Comparison of ENCODE assay signal across 1 cellular context in the genomic region with DNA sequence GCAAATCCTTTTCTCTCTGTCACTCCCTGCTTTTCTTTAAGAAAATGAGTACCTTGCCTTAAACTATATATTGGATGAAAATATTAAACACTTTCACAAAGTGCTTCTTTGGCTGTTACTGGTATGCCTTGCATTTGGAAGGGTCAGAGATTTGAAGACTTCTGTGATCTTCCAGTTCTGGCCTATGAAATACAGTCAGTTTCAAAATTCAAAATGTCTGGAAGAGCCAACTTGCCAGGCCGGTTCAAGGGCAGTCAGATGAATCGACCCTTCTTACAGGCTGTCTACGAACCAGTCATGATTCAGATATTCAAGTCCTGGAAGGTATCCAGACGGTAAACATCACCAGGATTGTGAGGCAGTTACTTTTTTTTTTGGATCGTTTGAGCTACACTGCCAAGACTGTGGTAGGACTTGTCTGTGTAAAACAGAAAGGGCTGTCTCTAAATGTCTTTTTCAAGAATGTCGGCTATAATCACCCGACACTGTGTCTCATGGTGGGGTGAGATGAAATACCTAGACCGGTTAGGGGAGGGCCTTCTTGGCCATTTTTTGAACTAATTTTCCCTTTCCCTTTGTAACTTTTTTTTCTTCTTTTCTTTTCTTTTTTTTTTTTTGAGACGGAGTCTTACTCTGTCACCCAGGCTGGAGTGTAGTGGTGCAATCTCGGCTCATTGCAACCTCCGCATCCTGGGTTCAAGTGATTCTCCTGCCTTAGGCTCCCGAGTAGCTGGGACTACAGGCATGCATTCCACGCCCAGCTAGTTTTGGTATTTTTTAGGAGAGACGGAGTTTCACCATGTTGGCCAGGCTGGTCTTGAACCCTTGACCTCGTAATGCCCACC.
A peak's percentile ranks its signal among the peaks of the same experiment; 100 is the strongest.
TF ChIP-seq lines count a peak whose summit lies in the region.

No MANE protein-coding gene starts in this region.

TF ChIP-seq in HepG2, 621 proteins besides CTCF, POLR2A, EP300 and RAD21 (continued from another document and continues in another):
- TF ChIP-seq, protein P1, sequence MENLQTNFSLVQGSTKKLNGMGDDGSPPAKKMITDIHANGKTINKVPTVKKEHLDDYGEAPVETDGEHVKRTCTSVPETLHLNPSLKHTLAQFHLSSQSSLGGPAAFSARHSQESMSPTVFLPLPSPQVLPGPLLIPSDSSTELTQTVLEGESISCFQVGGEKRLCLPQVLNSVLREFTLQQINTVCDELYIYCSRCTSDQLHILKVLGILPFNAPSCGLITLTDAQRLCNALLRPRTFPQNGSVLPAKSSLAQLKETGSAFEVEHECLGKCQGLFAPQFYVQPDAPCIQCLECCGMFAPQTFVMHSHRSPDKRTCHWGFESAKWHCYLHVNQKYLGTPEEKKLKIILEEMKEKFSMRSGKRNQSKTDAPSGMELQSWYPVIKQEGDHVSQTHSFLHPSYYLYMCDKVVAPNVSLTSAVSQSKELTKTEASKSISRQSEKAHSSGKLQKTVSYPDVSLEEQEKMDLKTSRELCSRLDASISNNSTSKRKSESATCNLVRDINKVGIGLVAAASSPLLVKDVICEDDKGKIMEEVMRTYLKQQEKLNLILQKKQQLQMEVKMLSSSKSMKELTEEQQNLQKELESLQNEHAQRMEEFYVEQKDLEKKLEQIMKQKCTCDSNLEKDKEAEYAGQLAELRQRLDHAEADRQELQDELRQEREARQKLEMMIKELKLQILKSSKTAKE (CRISPR knock-in tag; IDR thresholded peaks at IDR 0.05; ENCODE audit: borderline replicate concordance), result peak; percentile 86
- TF ChIP-seq NKX3-1 (CRISPR knock-in tag; IDR thresholded peaks at IDR 0.05) (no peak), ARID2 (CRISPR knock-in tag; IDR thresholded peaks at IDR 0.05; ENCODE audit: borderline replicate concordance) (0 out of 2 replicates have a peak, but pooled peaks have one; percentile 29), THAP11 (CRISPR knock-in tag; IDR thresholded peaks at IDR 0.05) (peak; percentile 27; the same call in 1 of the 2 replicates), ZNF501 (CRISPR knock-in tag; IDR thresholded peaks at IDR 0.05) (no peak), ZKSCAN5 (CRISPR knock-in tag; IDR thresholded peaks at IDR 0.05) (no peak), ZBTB42 (CRISPR knock-in tag; IDR thresholded peaks at IDR 0.05) (no peak), KLF15 (CRISPR knock-in tag; IDR thresholded peaks at IDR 0.05; ENCODE audit: borderline replicate concordance) (no peak), YEATS2 (CRISPR knock-in tag; IDR thresholded peaks at IDR 0.05; ENCODE audit: borderline replicate concordance) (peak; percentile 39; the same call in 1 of the 2 replicates), ZBTB7A (CRISPR knock-in tag; IDR thresholded peaks at IDR 0.05) (no peak), SMAD9 (CRISPR knock-in tag; IDR thresholded peaks at IDR 0.05) (no peak), NFYB (CRISPR knock-in tag; IDR thresholded peaks at IDR 0.05) (peak; percentile 62), MAFK (conservative IDR thresholded peaks at IDR 0.05 in 1 of 2, IDR thresholded peaks at IDR 0.05 in 1 of 2; ENCODE audit: low read length in 2 of 2) (no peak), MED8 (CRISPR knock-in tag; IDR thresholded peaks at IDR 0.05; ENCODE audit: insufficient replicate concordance) (no peak), NFKB2 (CRISPR knock-in tag; IDR thresholded peaks at IDR 0.05; ENCODE audit: borderline replicate concordance) (no peak), KLF16 (CRISPR knock-in tag; IDR thresholded peaks at IDR 0.05) (0 out of 4 replicates have a peak, but pooled peaks of 1 of the 2 experiments have one; percentile 44)
- TF ChIP-seq, protein P2, sequence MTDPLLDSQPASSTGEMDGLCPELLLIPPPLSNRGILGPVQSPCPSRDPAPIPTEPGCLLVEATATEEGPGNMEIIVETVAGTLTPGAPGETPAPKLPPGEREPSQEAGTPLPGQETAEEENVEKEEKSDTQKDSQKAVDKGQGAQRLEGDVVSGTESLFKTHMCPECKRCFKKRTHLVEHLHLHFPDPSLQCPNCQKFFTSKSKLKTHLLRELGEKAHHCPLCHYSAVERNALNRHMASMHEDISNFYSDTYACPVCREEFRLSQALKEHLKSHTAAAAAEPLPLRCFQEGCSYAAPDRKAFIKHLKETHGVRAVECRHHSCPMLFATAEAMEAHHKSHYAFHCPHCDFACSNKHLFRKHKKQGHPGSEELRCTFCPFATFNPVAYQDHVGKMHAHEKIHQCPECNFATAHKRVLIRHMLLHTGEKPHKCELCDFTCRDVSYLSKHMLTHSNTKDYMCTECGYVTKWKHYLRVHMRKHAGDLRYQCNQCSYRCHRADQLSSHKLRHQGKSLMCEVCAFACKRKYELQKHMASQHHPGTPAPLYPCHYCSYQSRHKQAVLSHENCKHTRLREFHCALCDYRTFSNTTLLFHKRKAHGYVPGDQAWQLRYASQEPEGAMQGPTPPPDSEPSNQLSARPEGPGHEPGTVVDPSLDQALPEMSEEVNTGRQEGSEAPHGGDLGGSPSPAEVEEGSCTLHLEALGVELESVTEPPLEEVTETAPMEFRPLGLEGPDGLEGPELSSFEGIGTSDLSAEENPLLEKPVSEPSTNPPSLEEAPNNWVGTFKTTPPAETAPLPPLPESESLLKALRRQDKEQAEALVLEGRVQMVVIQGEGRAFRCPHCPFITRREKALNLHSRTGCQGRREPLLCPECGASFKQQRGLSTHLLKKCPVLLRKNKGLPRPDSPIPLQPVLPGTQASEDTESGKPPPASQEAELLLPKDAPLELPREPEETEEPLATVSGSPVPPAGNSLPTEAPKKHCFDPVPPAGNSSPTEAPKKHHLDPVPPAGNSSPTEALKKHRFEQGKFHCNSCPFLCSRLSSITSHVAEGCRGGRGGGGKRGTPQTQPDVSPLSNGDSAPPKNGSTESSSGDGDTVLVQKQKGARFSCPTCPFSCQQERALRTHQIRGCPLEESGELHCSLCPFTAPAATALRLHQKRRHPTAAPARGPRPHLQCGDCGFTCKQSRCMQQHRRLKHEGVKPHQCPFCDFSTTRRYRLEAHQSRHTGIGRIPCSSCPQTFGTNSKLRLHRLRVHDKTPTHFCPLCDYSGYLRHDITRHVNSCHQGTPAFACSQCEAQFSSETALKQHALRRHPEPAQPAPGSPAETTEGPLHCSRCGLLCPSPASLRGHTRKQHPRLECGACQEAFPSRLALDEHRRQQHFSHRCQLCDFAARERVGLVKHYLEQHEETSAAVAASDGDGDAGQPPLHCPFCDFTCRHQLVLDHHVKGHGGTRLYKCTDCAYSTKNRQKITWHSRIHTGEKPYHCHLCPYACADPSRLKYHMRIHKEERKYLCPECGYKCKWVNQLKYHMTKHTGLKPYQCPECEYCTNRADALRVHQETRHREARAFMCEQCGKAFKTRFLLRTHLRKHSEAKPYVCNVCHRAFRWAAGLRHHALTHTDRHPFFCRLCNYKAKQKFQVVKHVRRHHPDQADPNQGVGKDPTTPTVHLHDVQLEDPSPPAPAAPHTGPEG (CRISPR knock-in tag; IDR thresholded peaks at IDR 0.05), result no peak
- TF ChIP-seq, protein P3, sequence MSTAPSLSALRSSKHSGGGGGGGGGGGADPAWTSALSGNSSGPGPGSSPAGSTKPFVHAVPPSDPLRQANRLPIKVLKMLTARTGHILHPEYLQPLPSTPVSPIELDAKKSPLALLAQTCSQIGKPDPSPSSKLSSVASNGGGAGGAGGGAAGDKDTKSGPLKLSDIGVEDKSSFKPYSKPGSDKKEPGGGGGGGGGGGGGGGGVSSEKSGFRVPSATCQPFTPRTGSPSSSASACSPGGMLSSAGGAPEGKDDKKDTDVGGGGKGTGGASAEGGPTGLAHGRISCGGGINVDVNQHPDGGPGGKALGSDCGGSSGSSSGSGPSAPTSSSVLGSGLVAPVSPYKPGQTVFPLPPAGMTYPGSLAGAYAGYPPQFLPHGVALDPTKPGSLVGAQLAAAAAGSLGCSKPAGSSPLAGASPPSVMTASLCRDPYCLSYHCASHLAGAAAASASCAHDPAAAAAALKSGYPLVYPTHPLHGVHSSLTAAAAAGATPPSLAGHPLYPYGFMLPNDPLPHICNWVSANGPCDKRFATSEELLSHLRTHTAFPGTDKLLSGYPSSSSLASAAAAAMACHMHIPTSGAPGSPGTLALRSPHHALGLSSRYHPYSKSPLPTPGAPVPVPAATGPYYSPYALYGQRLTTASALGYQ (CRISPR knock-in tag; IDR thresholded peaks at IDR 0.05), result no peak
- TF ChIP-seq, protein P4, sequence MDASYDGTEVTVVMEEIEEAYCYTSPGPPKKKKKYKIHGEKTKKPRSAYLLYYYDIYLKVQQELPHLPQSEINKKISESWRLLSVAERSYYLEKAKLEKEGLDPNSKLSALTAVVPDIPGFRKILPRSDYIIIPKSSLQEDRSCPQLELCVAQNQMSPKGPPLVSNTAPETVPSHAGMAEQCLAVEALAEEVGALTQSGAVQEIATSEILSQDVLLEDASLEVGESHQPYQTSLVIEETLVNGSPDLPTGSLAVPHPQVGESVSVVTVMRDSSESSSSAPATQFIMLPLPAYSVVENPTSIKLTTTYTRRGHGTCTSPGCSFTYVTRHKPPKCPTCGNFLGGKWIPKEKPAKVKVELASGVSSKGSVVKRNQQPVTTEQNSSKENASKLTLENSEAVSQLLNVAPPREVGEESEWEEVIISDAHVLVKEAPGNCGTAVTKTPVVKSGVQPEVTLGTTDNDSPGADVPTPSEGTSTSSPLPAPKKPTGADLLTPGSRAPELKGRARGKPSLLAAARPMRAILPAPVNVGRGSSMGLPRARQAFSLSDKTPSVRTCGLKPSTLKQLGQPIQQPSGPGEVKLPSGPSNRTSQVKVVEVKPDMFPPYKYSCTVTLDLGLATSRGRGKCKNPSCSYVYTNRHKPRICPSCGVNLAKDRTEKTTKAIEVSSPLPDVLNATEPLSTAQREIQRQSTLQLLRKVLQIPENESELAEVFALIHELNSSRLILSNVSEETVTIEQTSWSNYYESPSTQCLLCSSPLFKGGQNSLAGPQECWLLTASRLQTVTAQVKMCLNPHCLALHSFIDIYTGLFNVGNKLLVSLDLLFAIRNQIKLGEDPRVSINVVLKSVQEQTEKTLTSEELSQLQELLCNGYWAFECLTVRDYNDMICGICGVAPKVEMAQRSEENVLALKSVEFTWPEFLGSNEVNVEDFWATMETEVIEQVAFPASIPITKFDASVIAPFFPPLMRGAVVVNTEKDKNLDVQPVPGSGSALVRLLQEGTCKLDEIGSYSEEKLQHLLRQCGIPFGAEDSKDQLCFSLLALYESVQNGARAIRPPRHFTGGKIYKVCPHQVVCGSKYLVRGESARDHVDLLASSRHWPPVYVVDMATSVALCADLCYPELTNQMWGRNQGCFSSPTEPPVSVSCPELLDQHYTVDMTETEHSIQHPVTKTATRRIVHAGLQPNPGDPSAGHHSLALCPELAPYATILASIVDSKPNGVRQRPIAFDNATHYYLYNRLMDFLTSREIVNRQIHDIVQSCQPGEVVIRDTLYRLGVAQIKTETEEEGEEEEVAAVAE (CRISPR knock-in tag; IDR thresholded peaks at IDR 0.05; ENCODE audit: borderline replicate concordance), result peak; percentile 66; the same call in 1 of the 2 replicates
- TF ChIP-seq, protein P5, sequence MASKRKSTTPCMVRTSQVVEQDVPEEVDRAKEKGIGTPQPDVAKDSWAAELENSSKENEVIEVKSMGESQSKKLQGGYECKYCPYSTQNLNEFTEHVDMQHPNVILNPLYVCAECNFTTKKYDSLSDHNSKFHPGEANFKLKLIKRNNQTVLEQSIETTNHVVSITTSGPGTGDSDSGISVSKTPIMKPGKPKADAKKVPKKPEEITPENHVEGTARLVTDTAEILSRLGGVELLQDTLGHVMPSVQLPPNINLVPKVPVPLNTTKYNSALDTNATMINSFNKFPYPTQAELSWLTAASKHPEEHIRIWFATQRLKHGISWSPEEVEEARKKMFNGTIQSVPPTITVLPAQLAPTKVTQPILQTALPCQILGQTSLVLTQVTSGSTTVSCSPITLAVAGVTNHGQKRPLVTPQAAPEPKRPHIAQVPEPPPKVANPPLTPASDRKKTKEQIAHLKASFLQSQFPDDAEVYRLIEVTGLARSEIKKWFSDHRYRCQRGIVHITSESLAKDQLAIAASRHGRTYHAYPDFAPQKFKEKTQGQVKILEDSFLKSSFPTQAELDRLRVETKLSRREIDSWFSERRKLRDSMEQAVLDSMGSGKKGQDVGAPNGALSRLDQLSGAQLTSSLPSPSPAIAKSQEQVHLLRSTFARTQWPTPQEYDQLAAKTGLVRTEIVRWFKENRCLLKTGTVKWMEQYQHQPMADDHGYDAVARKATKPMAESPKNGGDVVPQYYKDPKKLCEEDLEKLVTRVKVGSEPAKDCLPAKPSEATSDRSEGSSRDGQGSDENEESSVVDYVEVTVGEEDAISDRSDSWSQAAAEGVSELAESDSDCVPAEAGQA (IDR thresholded peaks at IDR 0.05; ENCODE audit: low read depth), result no peak
- TF ChIP-seq, protein P5 (CRISPR knock-in tag; IDR thresholded peaks at IDR 0.05; ENCODE audit: borderline replicate concordance), result no peak
- TF ChIP-seq, protein P6, sequence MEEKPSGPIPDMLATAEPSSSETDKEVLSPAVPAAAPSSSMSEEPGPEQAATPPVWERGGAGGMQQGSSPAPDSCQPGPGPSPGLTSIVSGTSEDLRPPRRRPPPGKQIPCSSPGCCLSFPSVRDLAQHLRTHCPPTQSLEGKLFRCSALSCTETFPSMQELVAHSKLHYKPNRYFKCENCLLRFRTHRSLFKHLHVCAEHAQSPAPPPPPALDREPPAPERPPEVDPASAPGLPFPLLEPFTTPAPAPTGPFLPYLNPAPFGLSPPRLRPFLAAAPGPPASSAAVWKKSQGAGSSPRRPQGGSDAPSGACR (CRISPR knock-in tag; IDR thresholded peaks at IDR 0.05), result no peak
